Comparison of ENCODE assay signal across 24 cellular contexts in the genomic region with DNA sequence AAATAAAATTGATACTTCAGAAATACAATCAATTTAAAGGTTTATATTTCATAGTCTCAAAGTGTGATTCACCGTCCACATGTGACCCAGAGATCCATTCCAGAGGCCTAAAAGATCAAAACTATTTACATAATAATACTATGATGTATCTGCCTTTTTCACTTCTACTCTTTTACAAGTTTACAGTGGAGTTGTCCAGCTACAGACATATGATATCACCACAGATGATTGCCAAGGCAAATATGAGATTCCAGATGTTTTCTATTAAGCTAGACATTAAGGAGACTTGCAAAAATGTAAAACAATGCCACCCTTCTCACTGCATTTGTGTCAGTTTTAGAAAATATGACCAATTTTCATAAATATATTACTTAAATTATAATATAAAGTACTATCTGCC.
A peak's percentile ranks its signal among the peaks of the same experiment; 100 is the strongest.
DNase-seq lines count a peak whose midpoint lies in the region; ATAC-seq, FAIRE-seq and TF ChIP-seq lines count a peak whose summit lies in the region.
"Had no signal": no experiment of that assay in that cellular context is flagged by ENCODE, and none has a peak within 500 bp of the region (broad histone marks: within the 10 kb centered on the region; RNA-seq: fewer than 3 reads in every experiment).

No MANE protein-coding gene starts in this region.

- H3K4me1 ChIP-seq in osteoblast (ENCODE audit: insufficient read depth, low read length) (peaks cover 48% of the 10 kb centered on the region), thyroid gland (peaks cover 6 to 9% of the 10 kb centered on the region in 2 donors)
- H3K4me1 ChIP-seq: testis had no signal

- H3K9me3 Mint-ChIP-seq in T-cell, result peaks cover 0 to 6% (median 0%) of the 10 kb centered on the region in 3 donors
- H3K9me3 Mint-ChIP-seq in stimulated activated memory B cell treated with anti-CD40 and anti-IgM and Interleukin-4, amounts not matched to agents 10 μg/mL and 1 μg/mL and 100 μg/mL, for 72 hours, result peaks cover 7% of the 10 kb centered on the region
- H3K9me3 Mint-ChIP-seq: activated B cell treated with CpG ODN at 0.5 μM for 24 hours; activated T-cell treated with anti-CD3 and anti-CD28 coated beads, Interleukin-2, amount 50 U/mL, for 4 hours had no signal

- peak; percentile 87 for FAIRE-seq in endometrium (lab: Jason Lieb, UNC)

- no peaks in the 10 kb centered on the region for H4K20me1 ChIP-seq in osteoblast (ENCODE audit: insufficient read depth, low read length)

- H3K9me3 ChIP-seq in MG63 (peaks cover 14% of the 10 kb centered on the region), osteoblast (ENCODE audit: low read depth, low read length) (no peaks in the 10 kb centered on the region), thyroid gland (no peaks in the 10 kb centered on the region)
- H3K9me3 ChIP-seq: ascending aorta, right atrium auricular region, testis had no signal

- no peak for TF ChIP-seq CTCF in osteoblast (IDR thresholded peaks at IDR 0.05; ENCODE audit: extremely low read depth, low read depth, low read length)
- TF ChIP-seq CTCF in thyroid gland (IDR thresholded peaks at IDR 0.05), result no peak

- ATAC-seq in T-cell (replicated peaks in 1 of 4), result no peak
- no peak for ATAC-seq in stimulated activated memory B cell treated with anti-CD40 and anti-IgM and Interleukin-4, amounts not matched to agents 10 μg/mL and 1 μg/mL and 100 μg/mL, for 72 hours
- ATAC-seq: activated T-cell treated with anti-CD3 and anti-CD28 coated beads, Interleukin-2, amount 50 U/mL, for 4 hours; HCT116 had no signal

- no peak overlapping the region for H2AFZ ChIP-seq in osteoblast (ENCODE audit: low read length)

- H3K27ac ChIP-seq in osteoblast (ENCODE audit: low read depth, low read length) (peak overlapping the region; percentile 3), thyroid gland (no peak overlapping the region)
- H3K27ac ChIP-seq: ascending aorta, right atrium auricular region, testis had no signal

- DNase-seq in AG20443 (ENCODE audit: low spot score), result peak; percentile 21
- DNase-seq in MG63, result peak; percentile 40
- DNase-seq in osteoblast (ENCODE audit: insufficient read length, low spot score, missing footprints), result no peak
- DNase-seq in HT-29 (ENCODE audit: low spot score), result no peak
- DNase-seq in T-cell, result no peak
- no peak for DNase-seq in thyroid gland
- DNase-seq: activated B cell treated with CpG ODN at 0.5 μM for 24 hours; activated CD4-positive, alpha-beta memory T cell treated with anti-CD3 and anti-CD28 coated beads for 36 hours; activated naive CD4-positive, alpha-beta T cell treated with anti-CD3 and anti-CD28 coated beads, Interleukin-2, amount 50 U/mL, for 16 hours; activated T-cell treated with anti-CD3 and anti-CD28 coated beads, Interleukin-2, amount 50 U/mL, for 4 hours; Caco-2; cortex of kidney; naive B cell; NCI-H1417; NCI-H524 treated with DMSO at 0.1 percent for 48 hours; RPMI8226; T-helper 9 cell; testis had no signal

- H3K27me3 ChIP-seq in MG63 (no peaks in the 10 kb centered on the region), osteoblast (ENCODE audit: insufficient read depth, low read length) (no peaks in the 10 kb centered on the region), thyroid gland (no peaks in the 10 kb centered on the region)
- H3K27me3 ChIP-seq: ascending aorta, right atrium auricular region, testis had no signal

- H3K4me1 Mint-ChIP-seq in T-cell, result no peaks in the 10 kb centered on the region
- H3K4me1 Mint-ChIP-seq in stimulated activated memory B cell treated with anti-CD40 and anti-IgM and Interleukin-4, amounts not matched to agents 10 μg/mL and 1 μg/mL and 100 μg/mL, for 72 hours, result no peaks in the 10 kb centered on the region
- H3K4me1 Mint-ChIP-seq: activated B cell treated with CpG ODN at 0.5 μM for 24 hours, memory B cell, naive B cell had no signal

- TF ChIP-seq POLR2A in thyroid gland (IDR thresholded peaks at IDR 0.05), result no peak

- no peaks in the 10 kb centered on the region for H3K79me2 ChIP-seq in osteoblast (ENCODE audit: insufficient read depth, low read length)

- H3K36me3 ChIP-seq in MG63 (no peaks in the 10 kb centered on the region), osteoblast (ENCODE audit: insufficient read depth, low read length) (no peaks in the 10 kb centered on the region), thyroid gland (no peaks in the 10 kb centered on the region)
- H3K36me3 ChIP-seq: ascending aorta, right atrium auricular region had no signal

- 78 to 82% methylated on average over 1 of the region's 1 CpG for WGBS in thyroid gland, 2 donors

- no peak overlapping the region for H3K4me2 ChIP-seq in osteoblast (ENCODE audit: insufficient read depth, low read length)

- H3K4me3 Mint-ChIP-seq in T-cell, result no peak overlapping the region
- no peak overlapping the region for H3K4me3 Mint-ChIP-seq in stimulated activated memory B cell treated with anti-CD40 and anti-IgM and Interleukin-4, amounts not matched to agents 10 μg/mL and 1 μg/mL and 100 μg/mL, for 72 hours
- H3K4me3 Mint-ChIP-seq: activated B cell treated with CpG ODN at 0.5 μM for 24 hours; activated CD4-positive, alpha-beta memory T cell treated with anti-CD3 and anti-CD28 coated beads for 36 hours; activated T-cell treated with anti-CD3 and anti-CD28 coated beads, Interleukin-2, amount 50 U/mL, for 4 hours; memory B cell; naive B cell had no signal

- POLR2A ChIA-PET in T-cell (lab: Charles Lee), result no interaction called here

- H3K27ac Mint-ChIP-seq in T-cell, result no peak overlapping the region
- no peak overlapping the region for H3K27ac Mint-ChIP-seq in stimulated activated memory B cell treated with anti-CD40 and anti-IgM and Interleukin-4, amounts not matched to agents 10 μg/mL and 1 μg/mL and 100 μg/mL, for 72 hours
- H3K27ac Mint-ChIP-seq: activated B cell treated with CpG ODN at 0.5 μM for 24 hours; activated CD4-positive, alpha-beta memory T cell treated with anti-CD3 and anti-CD28 coated beads for 36 hours; memory B cell; naive B cell had no signal

- H3K4me3 ChIP-seq in MG63, result no peak overlapping the region
- no peak overlapping the region for H3K4me3 ChIP-seq in osteoblast (ENCODE audit: insufficient read depth, low read length)
- H3K4me3 ChIP-seq in thyroid gland (replicated peaks in 1 of 3), result no peak overlapping the region
- H3K4me3 ChIP-seq: ascending aorta, right atrium auricular region, testis had no signal

- CTCF ChIA-PET in T-cell (lab: Charles Lee), result no interaction called here

- no peaks in the 10 kb centered on the region for H3K27me3 Mint-ChIP-seq in T-cell
- no peaks in the 10 kb centered on the region for H3K27me3 Mint-ChIP-seq in stimulated activated memory B cell treated with anti-CD40 and anti-IgM and Interleukin-4, amounts not matched to agents 10 μg/mL and 1 μg/mL and 100 μg/mL, for 72 hours
- H3K27me3 Mint-ChIP-seq: activated B cell treated with CpG ODN at 0.5 μM for 24 hours; activated CD4-positive, alpha-beta memory T cell treated with anti-CD3 and anti-CD28 coated beads for 36 hours; memory B cell; naive B cell had no signal

- no peaks in the 10 kb centered on the region for H3K36me3 Mint-ChIP-seq in T-cell
- no peaks in the 10 kb centered on the region for H3K36me3 Mint-ChIP-seq in stimulated activated memory B cell treated with anti-CD40 and anti-IgM and Interleukin-4, amounts not matched to agents 10 μg/mL and 1 μg/mL and 100 μg/mL, for 72 hours
- H3K36me3 Mint-ChIP-seq: activated CD4-positive, alpha-beta memory T cell treated with anti-CD3 and anti-CD28 coated beads for 36 hours; memory B cell; naive B cell had no signal

- intact Hi-C loops in thyroid gland (cut with DNase I), result no loop called here

Comparison
In these comparisons a context has a peak if more than half of its experiments do, and no peak if none do; other contexts are left out.
1. DNase-seq: peak in AG20443 (single experiment) and MG63 (single experiment); none in osteoblast (single experiment), HT-29 (single experiment), T-cell (0 of 34) and thyroid gland (0 of 2).